Comparison of ENCODE assay signal across 20 cellular contexts in the genomic region with DNA sequence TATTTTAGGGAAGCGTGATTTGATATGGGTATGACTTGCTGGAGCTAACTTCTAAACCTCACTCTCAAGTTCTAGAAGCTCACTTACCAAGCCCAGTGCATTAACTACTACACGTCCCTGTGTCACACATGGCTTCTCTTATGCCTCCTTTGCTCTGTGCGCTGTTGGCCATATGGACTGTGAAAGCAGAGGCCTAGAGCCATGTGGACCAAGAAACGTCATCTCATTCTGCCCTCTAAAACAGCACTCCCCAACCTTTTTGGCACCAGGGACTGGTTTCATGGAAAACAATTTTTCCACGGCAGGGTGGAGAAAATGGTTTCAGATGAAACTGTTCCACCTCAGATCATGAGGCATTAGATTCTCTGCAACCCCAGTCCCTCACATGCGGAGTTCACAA. TPM values are rescaled to one million over a fixed set of nuclear protein-coding genes. Genes with fewer than 3 reads are reported as not detected.
DNase-seq lines count a peak whose midpoint lies in the region; ATAC-seq and TF ChIP-seq lines count a peak whose summit lies in the region.
"Had no signal": no experiment of that assay in that cellular context is flagged by ENCODE, and none has a peak within 500 bp of the region (broad histone marks: within the 10 kb centered on the region; RNA-seq: fewer than 3 reads in every experiment).

No MANE protein-coding gene starts in this region.

- 91 to 95% (median 93%) methylated on average over 6 of the region's 6 CpGs for WGBS in spleen, 5 donors

- peaks cover 6 to 100% (median 99%) of the 10 kb centered on the region in 6 donors for H3K36me3 ChIP-seq in spleen
- H3K36me3 ChIP-seq: BE2C had no signal

- no peak overlapping the region for H3K27ac Mint-ChIP-seq in T-helper 17 cell
- H3K27ac Mint-ChIP-seq: CD4-positive, alpha-beta T cell; HFFc6 had no signal

- no peaks in the 10 kb centered on the region for H3K27me3 Mint-ChIP-seq in T-helper 17 cell
- H3K27me3 Mint-ChIP-seq: CD4-positive, alpha-beta T cell had no signal

- H3K9me3 ChIP-seq in T-helper 17 cell (ENCODE audit: control insufficient read depth, low read length, poor library complexity, severe bottlenecking) (no peaks in the 10 kb centered on the region), spleen (no peaks in the 10 kb centered on the region)
- H3K9me3 ChIP-seq: BE2C, HAP-1 had no signal

- in situ Hi-C loops in G401 (cut with HindIII; ENCODE audit: low sequenced_read_pairs) = no loop called here

- H3K4me3 ChIP-seq in spleen = no peak overlapping the region
- H3K4me3 ChIP-seq: BLaER1 treated with 17β-estradiol and CSF1 and Interleukin-3, amounts not matched to agents 10 nM and 100 nM; HAP-1 had no signal

- peaks cover 22% of the 10 kb centered on the region for H3K4me1 Mint-ChIP-seq in T-helper 17 cell

- DNase-seq in G401 (ENCODE audit: low spot score) (peak; percentile 71), T-helper 17 cell (no peak), cerebellum (ENCODE audit: low spot score) (peak; percentile 59), spleen (peak; percentile 7), amniotic stem cell (lab: John Stamatoyannopoulos, UW) (no peak), NCI-H187 (lab: John Stamatoyannopoulos, UW) (no peak)
- DNase-seq: BE2C; CD4-positive, alpha-beta T cell; CD8-positive, alpha-beta memory T cell; DMS 273 treated with DMSO at 0.1 percent for 48 hours; DMS79; EL; GF-D8; GOT3; HFFc6 had no signal

- no peak for ATAC-seq in T-helper 17 cell

- no peak overlapping the region for H3K27ac ChIP-seq in spleen
- H3K27ac ChIP-seq: BLaER1 treated with 17β-estradiol and CSF1 and Interleukin-3, amounts not matched to agents 10 nM and 100 nM had no signal

- intact Hi-C loops in spleen (cut with DNase I; ENCODE audit: low total_unique reads) = no loop called here

- no peak for TF ChIP-seq POLR2A in spleen (IDR thresholded peaks at IDR 0.05)

- H3K4me3 Mint-ChIP-seq in T-helper 17 cell = peak overlapping the region; percentile 28
- H3K4me3 Mint-ChIP-seq: CD14-positive monocyte; CD4-positive, alpha-beta T cell; CD8-positive, alpha-beta memory T cell; HFFc6 had no signal

- H3K27me3 ChIP-seq in spleen (replicated peaks in 1 of 7) = no peaks in the 10 kb centered on the region
- H3K27me3 ChIP-seq: BE2C; BLaER1 treated with 17β-estradiol and CSF1 and Interleukin-3, amounts not matched to agents 10 nM and 100 nM had no signal

- TF ChIP-seq CTCF in spleen (IDR thresholded peaks at IDR 0.05 in 8 of 11, conservative IDR thresholded peaks at IDR 0.05 in 3 of 11) = no peak

- peaks cover 9% of the 10 kb centered on the region for H3K36me3 Mint-ChIP-seq in T-helper 17 cell (ENCODE audit: low read depth)

- peaks cover 0 to 44% (median 7%) of the 10 kb centered on the region in 6 donors for H3K4me1 ChIP-seq in spleen
- H3K4me1 ChIP-seq: BE2C, HAP-1 had no signal

RNA-seq across cellular contexts. Expression of gene MTMR14, which starts 11.7 kb away (rescaled TPM):
- total RNA-seq in G401 (2014; rRNA removed; shearing (Covaris generic)) = 37.7 and 39.1 TPM in 2 replicates
- total RNA-seq in T-helper 17 cell = 100 to 1,000 TPM in 1 of 2 donors, 10 to 100 TPM in 1; 79.6 to 102 TPM
- total RNA-seq in cerebellum = 17.0 TPM
- 10 to 100 TPM; 55.2 to 84.6 (median 67.2) TPM for total RNA-seq in spleen
- 10 to 100 TPM; 43.5 to 47.8 (median 45.1) TPM for polyA plus RNA-seq in spleen

RNA-seq across cellular contexts. Expression of gene CPNE9, which starts 42.7 kb away (rescaled TPM):
- 0.80 and 3.9 TPM in 2 replicates for total RNA-seq in G401 (2014; rRNA removed; shearing (Covaris generic))
- total RNA-seq in T-helper 17 cell (not detected), cerebellum (4.4 TPM), spleen (under 1 TPM in 1 of 7 donors, not detected in 6; 0.63 TPM)
- under 1 TPM; 0.15 to 0.22 (median 0.17) TPM for polyA plus RNA-seq in spleen
- total RNA-seq: A172, A673, HFFc6 had no signal
- polyA plus RNA-seq: CD8-positive, alpha-beta memory T cell had no signal

Comparison
In these comparisons a context has a peak if more than half of its experiments do, and no peak if none do; other contexts are left out.
1. DNase-seq: peak in G401 (single experiment), cerebellum (single experiment) and spleen (single experiment); none in T-helper 17 cell (0 of 3), amniotic stem cell (single experiment) and NCI-H187 (0 of 2).